In genomic region chr7:145681646-145682045, GRCh38 we compare ENCODE assay signal across 22 cellular contexts.
DNase-seq lines count a peak whose midpoint lies in the region; ATAC-seq and TF ChIP-seq lines count a peak whose summit lies in the region.
"Had no signal": no experiment of that assay in that cellular context is flagged by ENCODE, and none has a peak within 500 bp of the region (broad histone marks: within the 10 kb centered on the region; RNA-seq: fewer than 3 reads in every experiment).

No MANE protein-coding gene starts in this region.

- intact Hi-C loops in Right ventricle myocardium superior (cut with DNase I) = no loop called here
- intact Hi-C loops in left ventricle myocardium superior (cut with micrococcal nuclease) = no loop called here
- intact Hi-C loops in cardiac septum (cut with DNase I) = no loop called here

- DNase-seq in Right ventricle myocardium superior (no peak), right atrium auricular region (ENCODE audit: low spot score) (no peak), left ventricle myocardium superior (no peak), cardiac septum (ENCODE audit: low spot score) (no peak), mesenteric fat pad (ENCODE audit: low spot score) (no peak)
- DNase-seq: 8988T; ACHN; BE2C; C1 segment of cervical spinal cord; CD4-positive, alpha-beta memory T cell; CD4-positive, CD25-positive, alpha-beta regulatory T cell; CD8-positive, alpha-beta memory T cell; COR-L47; DMS 273 treated with DMSO at 0.1 percent for 48 hours; DMS153; DMS53; DMS79; DND-41; EL; GDM1 had no signal

- ATAC-seq in Right ventricle myocardium superior (ENCODE audit: poor library complexity) (peak; percentile 42), left ventricle myocardium superior (peak; percentile 60)
- ATAC-seq: GM12878 had no signal

- H3K9me3 ChIP-seq in right atrium auricular region = no peaks in the 10 kb centered on the region
- H3K9me3 ChIP-seq: BE2C, BLaER1 had no signal

- no peaks in the 10 kb centered on the region for H3K4me1 ChIP-seq in right atrium auricular region
- H3K4me1 ChIP-seq: BE2C, BLaER1 had no signal

- no peaks in the 10 kb centered on the region for H3K36me3 ChIP-seq in right atrium auricular region
- H3K36me3 ChIP-seq: BE2C, BLaER1 had no signal

- H3K27me3 ChIP-seq in right atrium auricular region = no peaks in the 10 kb centered on the region
- H3K27me3 ChIP-seq: BE2C, BLaER1 had no signal

- TF ChIP-seq CTCF in right atrium auricular region (IDR thresholded peaks at IDR 0.05) = no peak

- H3K27ac ChIP-seq in right atrium auricular region = no peak overlapping the region
- H3K27ac ChIP-seq: BLaER1 had no signal

- no peak overlapping the region for H3K4me3 ChIP-seq in right atrium auricular region
- H3K4me3 ChIP-seq: BLaER1, GM12878 had no signal
